ENCODE assay signal across 18 cellular contexts in the genomic region with DNA sequence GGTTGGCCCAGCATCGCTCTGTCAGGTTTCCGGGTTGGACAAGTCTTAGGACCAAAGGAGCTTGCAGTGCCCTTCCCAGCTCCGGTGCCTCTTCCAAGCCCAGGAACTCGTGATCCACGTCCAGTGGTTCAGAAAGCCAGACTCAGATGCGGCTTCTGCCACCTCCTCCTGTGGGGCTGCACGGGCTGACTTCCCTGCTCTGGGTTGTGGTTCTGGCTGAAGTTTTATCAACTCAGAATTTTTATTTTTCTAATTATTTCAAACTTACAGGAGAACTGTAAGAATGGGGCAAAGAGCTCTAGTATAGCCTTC.
"Had no signal": no experiment of that assay in that cellular context is flagged by ENCODE, and none has a peak within 500 bp of the region (broad histone marks: within the 10 kb centered on the region; RNA-seq: fewer than 3 reads in every experiment).

No MANE protein-coding gene starts in this region.

- H3K4me1 ChIP-seq: lower lobe of right lung had no signal

- ATAC-seq: lower lobe of right lung, WTC11 had no signal

- H3K4me3 Mint-ChIP-seq: activated CD4-positive, alpha-beta memory T cell treated with anti-CD3 and anti-CD28 coated beads, Interleukin-2, amount 10 ng/mL, durations not matched to agents 7 days and 5 days; activated naive CD4-positive, alpha-beta T cell treated with anti-CD3 and anti-CD28 coated beads, Interleukin-2, amount 50 U/mL, for 24 hours; dendritic cell treated with granulocyte-macrophage colony-stimulating factor and Interleukin-4, amounts not matched to agents 40 ng/mL and 50 ng/mL, for 4 days; nephron; WTC11 had no signal

- H3K4me3 ChIP-seq: cardiac muscle cell, esophagus muscularis mucosa, lower lobe of right lung, upper lobe of left lung had no signal

- H3K9me3 Mint-ChIP-seq: activated CD4-positive, alpha-beta memory T cell treated with anti-CD3 and anti-CD28 coated beads, Interleukin-2, amount 10 ng/mL, durations not matched to agents 7 days and 5 days; activated naive CD4-positive, alpha-beta T cell treated with anti-CD3 and anti-CD28 coated beads, Interleukin-2, amount 50 U/mL, for 24 hours; dendritic cell treated with granulocyte-macrophage colony-stimulating factor and Interleukin-4, amounts not matched to agents 40 ng/mL and 50 ng/mL, for 4 days; nephron; WTC11 had no signal

- H3K27ac Mint-ChIP-seq: activated CD4-positive, alpha-beta memory T cell treated with anti-CD3 and anti-CD28 coated beads, Interleukin-2, amount 10 ng/mL, durations not matched to agents 7 days and 5 days; activated naive CD4-positive, alpha-beta T cell treated with anti-CD3 and anti-CD28 coated beads, Interleukin-2, amount 50 U/mL, for 24 hours; dendritic cell treated with granulocyte-macrophage colony-stimulating factor and Interleukin-4, amounts not matched to agents 40 ng/mL and 50 ng/mL, for 4 days had no signal

- H3K27me3 ChIP-seq: cardiac muscle cell, esophagus muscularis mucosa, upper lobe of left lung had no signal

- DNase-seq: activated CD4-positive, alpha-beta memory T cell treated with anti-CD3 and anti-CD28 coated beads, Interleukin-2, amount 10 ng/mL, durations not matched to agents 7 days and 5 days; activated CD4-positive, alpha-beta T cell treated with anti-CD3 and anti-CD28 coated beads for 4 hours; activated T-cell treated with anti-CD3 and anti-CD28 coated beads, Interleukin-2, amount 50 U/mL, for 1 hour; effector memory CD4-positive, alpha-beta T cell; left cardiac atrium; lower lobe of right lung; nucleus accumbens; stimulated activated CD8-positive, alpha-beta memory T cell treated with anti-CD3 and anti-CD28 coated beads, Interleukin-4, amount 100 ng/mL, for 48 hours; stimulated activated naive CD4-positive, alpha-beta T cell; substantia nigra; upper lobe of left lung had no signal

- H3K9me3 ChIP-seq: esophagus muscularis mucosa, lower lobe of right lung, upper lobe of left lung had no signal

- H3K36me3 Mint-ChIP-seq: activated naive CD4-positive, alpha-beta T cell treated with anti-CD3 and anti-CD28 coated beads, Interleukin-2, amount 50 U/mL, for 24 hours had no signal

- H3K27me3 Mint-ChIP-seq: activated CD4-positive, alpha-beta memory T cell treated with anti-CD3 and anti-CD28 coated beads, Interleukin-2, amount 10 ng/mL, durations not matched to agents 7 days and 5 days; activated naive CD4-positive, alpha-beta T cell treated with anti-CD3 and anti-CD28 coated beads, Interleukin-2, amount 50 U/mL, for 24 hours; dendritic cell treated with granulocyte-macrophage colony-stimulating factor and Interleukin-4, amounts not matched to agents 40 ng/mL and 50 ng/mL, for 4 days had no signal

- H3K27ac ChIP-seq: cardiac muscle cell had no signal

- FAIRE-seq: endothelial cell of umbilical vein had no signal
